1 cellular context compared by ENCODE assay signal in the genomic region with DNA sequence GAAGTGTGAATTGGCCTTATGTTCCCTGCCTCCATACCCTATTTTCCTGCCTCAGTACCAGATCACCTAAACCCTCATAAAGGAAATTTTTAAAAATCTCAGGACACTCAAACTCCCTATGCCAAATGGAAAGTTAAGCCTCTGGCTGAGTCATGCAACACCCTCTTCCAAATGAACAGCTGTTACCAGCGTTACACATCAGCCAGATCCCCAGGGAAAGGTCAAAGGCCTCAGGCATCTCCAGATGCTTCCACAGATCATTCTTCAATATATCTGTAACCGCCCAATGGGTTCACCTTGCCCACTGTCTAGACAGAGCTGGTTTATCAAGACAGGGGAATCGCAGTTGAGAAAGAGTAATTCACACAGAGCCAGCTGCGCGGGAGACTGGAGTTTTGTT.
TF ChIP-seq lines count a peak whose summit lies in the region.

No MANE protein-coding gene starts in this region.

TF ChIP-seq in IMR-90, 13 proteins besides CTCF, POLR2A, EP300 and RAD21 (continued from another document):
- TF ChIP-seq CHD1 (IDR thresholded peaks at IDR 0.05; ENCODE audit: low read depth, low read length) (no peak), MAFK (IDR thresholded peaks at IDR 0.05; ENCODE audit: low read depth, low read length) (no peak), BHLHE40 (IDR thresholded peaks at IDR 0.05; ENCODE audit: low read depth, low read length) (no peak), USF2 (IDR thresholded peaks at IDR 0.05; ENCODE audit: low read depth, low read length) (no peak), RFX5 (IDR thresholded peaks at IDR 0.05; ENCODE audit: low read depth, low read length) (no peak), SMC3 (IDR thresholded peaks at IDR 0.05; ENCODE audit: low read depth, low read length) (no peak), ELK1 (IDR thresholded peaks at IDR 0.05; ENCODE audit: borderline replicate concordance, low read depth, low read length) (no peak), NFE2L2 (IDR thresholded peaks at IDR 0.05; ENCODE audit: low read depth, low read length) (no peak), MXI1 (IDR thresholded peaks at IDR 0.05; ENCODE audit: borderline replicate concordance, low read depth, low read length) (no peak), MAZ (IDR thresholded peaks at IDR 0.05; ENCODE audit: borderline replicate concordance, low read depth, low read length) (no peak), RCOR1 (IDR thresholded peaks at IDR 0.05; ENCODE audit: insufficient replicate concordance, low read length) (peak; percentile 61)
